In genomic region chr5:61409568-61409967, GRCh38 we compare ENCODE assay signal across 10 cellular contexts.
DNase-seq lines count a peak whose midpoint lies in the region; ATAC-seq and TF ChIP-seq lines count a peak whose summit lies in the region.
"Had no signal": no experiment of that assay in that cellular context is flagged by ENCODE, and none has a peak within 500 bp of the region (broad histone marks: within the 10 kb centered on the region; RNA-seq: fewer than 3 reads in every experiment).

No MANE protein-coding gene starts in this region.

- H3K27ac ChIP-seq in dorsolateral prefrontal cortex = peak overlapping the region in 50 of 59 donors; percentile 8 to 85 (median 62)

- H3K27ac Mint-ChIP-seq in naive thymus-derived CD8-positive, alpha-beta T cell = peak overlapping the region in 8 of 10 donors; percentile 2 to 84 (median 51)

- H3K27me3 Mint-ChIP-seq in naive thymus-derived CD8-positive, alpha-beta T cell = peaks cover 0 to 2% (median 0%) of the 10 kb centered on the region in 5 donors
- H3K27me3 Mint-ChIP-seq: IgD-negative memory B cell had no signal

- no peaks in the 10 kb centered on the region for H3K27me3 ChIP-seq in dorsolateral prefrontal cortex
- H3K27me3 ChIP-seq: ovary had no signal

- H3K4me3 ChIP-seq in dorsolateral prefrontal cortex = peak overlapping the region in 21 of 59 donors; percentile 19 to 62 (median 50)

- H3K4me1 Mint-ChIP-seq in naive thymus-derived CD8-positive, alpha-beta T cell = peaks cover 15 to 48% (median 38%) of the 10 kb centered on the region in 4 donors

- peak; percentile 75 for DNase-seq in AG09319 (ENCODE audit: extremely low read depth, low read depth)
- peak; percentile 83 for DNase-seq in LoVo (ENCODE audit: low spot score)
- no peak for DNase-seq in dorsolateral prefrontal cortex
- DNase-seq in naive thymus-derived CD8-positive, alpha-beta T cell = no peak
- DNase-seq in activated CD4-positive, CD25-positive, alpha-beta regulatory T cell treated with anti-CD3 and anti-CD28 coated beads, Interleukin-2, amount 50 U/mL, for 72 hours = no peak
- DNase-seq in NOMO-1 treated with DMSO at 0.1 percent for 48 hours (lab: John Stamatoyannopoulos, UW; ENCODE audit: unreplicated experiment) = no peak
- DNase-seq in stimulated activated CD4-positive, alpha-beta T cell treated with anti-CD3 and anti-CD28 coated beads, Interleukin-4, amount 100 ng/mL, for 4 hours = no peak
- no peak for DNase-seq in retina
- DNase-seq: ovary had no signal

- H3K36me3 Mint-ChIP-seq in naive thymus-derived CD8-positive, alpha-beta T cell = no peaks in the 10 kb centered on the region
- H3K36me3 Mint-ChIP-seq: IgD-negative memory B cell had no signal

- no peak for ATAC-seq in naive thymus-derived CD8-positive, alpha-beta T cell

- intact Hi-C loops in dorsolateral prefrontal cortex (cut with DNase I) = loop anchor here (2.0 to 10.0 kb wide), 3 partner anchors 77 to 195 kb away; partner anchors contain the start of gene ZSWIM6 (in 1 of the 2)

- H3K9me3 Mint-ChIP-seq in naive thymus-derived CD8-positive, alpha-beta T cell = peaks cover 0 to 2% (median 0%) of the 10 kb centered on the region in 9 donors
- H3K9me3 Mint-ChIP-seq: IgD-negative memory B cell had no signal

- POLR2A ChIA-PET in naive thymus-derived CD8-positive, alpha-beta T cell (lab: Charles Lee) = interaction anchor here (2.3 kb wide), 1 partner anchor 78 kb away, joined by 22 read pairs; the partner anchor contains the start of gene ZSWIM6

- H3K4me3 Mint-ChIP-seq in naive thymus-derived CD8-positive, alpha-beta T cell = peak overlapping the region in 5 of 10 donors; percentile 2 to 90 (median 78)

- TF ChIP-seq CTCF in AG09319 (IDR thresholded peaks at IDR 0.05; ENCODE audit: low read depth, low read length) = no peak
- TF ChIP-seq CTCF in dorsolateral prefrontal cortex (IDR thresholded peaks at IDR 0.05 in 54 of 56, conservative IDR thresholded peaks at IDR 0.05 in 2 of 56; ENCODE audit: low read depth in 1 of 56, partially characterized antibody in 56 of 56) = no peak

Comparison
In these comparisons a context has a peak if more than half of its experiments do, and no peak if none do; other contexts are left out.
1. DNase-seq: peak in AG09319 (single experiment) and LoVo (single experiment); none in dorsolateral prefrontal cortex (0 of 10), naive thymus-derived CD8-positive, alpha-beta T cell (0 of 10), activated CD4-positive, CD25-positive, alpha-beta regulatory T cell treated with anti-CD3 and anti-CD28 coated beads, Interleukin-2, amount 50 U/mL, for 72 hours (single experiment), NOMO-1 treated with DMSO at 0.1 percent for 48 hours (single experiment), stimulated activated CD4-positive, alpha-beta T cell treated with anti-CD3 and anti-CD28 coated beads, Interleukin-4, amount 100 ng/mL, for 4 hours (0 of 2) and retina (single experiment).